Comparison of ENCODE assay signal across 1 cellular context in genomic region chr10:119543814-119544642, GRCh38.
TF ChIP-seq lines count a peak whose summit lies in the region.

No MANE protein-coding gene starts in this region.

TF ChIP-seq in HepG2, 621 proteins besides CTCF, POLR2A, EP300 and RAD21:
- TF ChIP-seq HNRNPK (IDR thresholded peaks at IDR 0.05; ENCODE audit: low read depth, low read length, poor library complexity, severe bottlenecking) (no peak), ZFP1 (CRISPR knock-in tag; IDR thresholded peaks at IDR 0.05) (no peak), CBX5 (CRISPR knock-in tag; IDR thresholded peaks at IDR 0.05; ENCODE audit: borderline replicate concordance) (no peak), ZNF256 (CRISPR knock-in tag; conservative IDR thresholded peaks at IDR 0.05) (no peak), ZFP36 (IDR thresholded peaks at IDR 0.05; ENCODE audit: borderline replicate concordance, low read depth, low read length, partially characterized antibody) (no peak), U2AF1 (optimal IDR thresholded peaks at IDR 0.05; ENCODE audit: low read depth, low read length) (no peak), ZFYVE20 (CRISPR knock-in tag; IDR thresholded peaks at IDR 0.05; ENCODE audit: borderline replicate concordance, low read depth) (no peak), SIN3A (IDR thresholded peaks at IDR 0.05; ENCODE audit: borderline replicate concordance, low read depth, low read length) (no peak), SALL1 (CRISPR knock-in tag; IDR thresholded peaks at IDR 0.05) (no peak)
